Comparison of ENCODE assay signal across 8 cellular contexts in the genomic region with DNA sequence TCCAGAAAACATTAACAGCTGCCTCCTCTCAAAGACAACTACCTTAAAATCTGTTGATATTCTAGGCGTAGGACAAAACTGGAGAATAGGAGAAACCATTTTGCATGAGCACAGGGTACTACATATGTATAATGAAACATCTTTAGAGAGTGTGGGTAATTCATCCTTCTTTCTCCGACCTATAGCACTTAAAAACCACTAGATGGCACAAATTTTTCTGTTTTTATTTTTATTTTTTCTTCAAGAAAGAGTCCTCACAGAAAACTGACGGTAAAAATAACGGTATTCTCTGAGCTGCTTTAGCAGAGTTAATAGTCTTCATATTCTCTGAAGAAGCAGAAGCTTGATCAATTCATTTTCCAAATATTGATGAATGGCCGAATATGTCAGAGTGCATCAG. TPM values are rescaled to one million over a fixed set of nuclear protein-coding genes. Genes with fewer than 3 reads are reported as not detected.
DNase-seq lines count a peak whose midpoint lies in the region; ATAC-seq and TF ChIP-seq lines count a peak whose summit lies in the region.

No MANE protein-coding gene starts in this region.

- CTCF ChIA-PET in AG04450 (lab: Charles Lee) = interaction anchor here (0.6 to 3.5 kb wide), 10 partner anchors 12 to 1334 kb away, joined by 3 to 55 read pairs (median 4); no protein-coding TSS in a partner anchor

- peak; percentile 73 for ATAC-seq in GM18909 (IDR thresholded peaks at IDR 0.05; ENCODE audit: poor library complexity, unreplicated experiment)
- ATAC-seq in esophagus mucosa = no peak
- ATAC-seq in HG03025 (IDR thresholded peaks at IDR 0.05; ENCODE audit: low FRiP score, unreplicated experiment) = no peak

- no peak overlapping the region for H3K27ac ChIP-seq in AG04450 (ENCODE audit: low read depth, low read length)

- POLR2A ChIA-PET in AG04450 (lab: Yijun Ruan, JAX) = interaction anchor here (1.2 kb wide), 1 partner anchor 1218 kb away, joined by 3 read pairs; no protein-coding TSS in a partner anchor

- TF ChIP-seq POLR2A in NB4 (IDR thresholded peaks at IDR 0.05; ENCODE audit: extremely low read depth, insufficient read length) = no peak

- H3K9me3 ChIP-seq in AG04450 (ENCODE audit: control insufficient read depth, insufficient read depth, low read length) = no peaks in the 10 kb centered on the region; the same call in 1 of the 2 replicates

- TF ChIP-seq CTCF in AG04450 (IDR thresholded peaks at IDR 0.05; ENCODE audit: low read depth, low read length) (peak; percentile 32), NB4 (IDR thresholded peaks at IDR 0.05; ENCODE audit: low read depth, low read length) (peak; percentile 4), epithelial cell of esophagus (IDR thresholded peaks at IDR 0.05; ENCODE audit: insufficient read depth, low read depth, low read length, missing control alignments) (no peak)

- DNase-seq in AG04450 (ENCODE audit: low read depth, low spot score) (no peak), NB4 (ENCODE audit: low read depth) (peak; percentile 3), epithelial cell of esophagus (ENCODE audit: low read depth) (peak; percentile 2), A172 (ENCODE audit: low spot score) (no peak)
- no peak for DNase-seq in activated CD8-positive, alpha-beta memory T cell treated with anti-CD3 and anti-CD28 coated beads, Interleukin-2, amount 50 U/mL, for 48 hours

- no peaks in the 10 kb centered on the region for H3K27me3 ChIP-seq in AG04450 (ENCODE audit: control insufficient read depth, insufficient read depth, low read length)

- H3K4me3 ChIP-seq in AG04450 (ENCODE audit: low read depth, low read length) = no peak overlapping the region
- no peak overlapping the region for H3K4me3 ChIP-seq in NB4 (ENCODE audit: low read depth, low read length)
- H3K4me3 ChIP-seq in epithelial cell of esophagus (ENCODE audit: low read length) = no peak overlapping the region

RNA-seq across cellular contexts. Expression of a gene that starts 14.6 kb away (rescaled TPM):
- not detected in 2 replicates for polyA plus RNA-seq in AG04450 (2011; rRNA removed)
- polyA minus RNA-seq in AG04450 (2011; rRNA and poly(A)+ RNA removed) = not detected in 2 replicates
- total RNA-seq in A172 (2014; rRNA removed; shearing (Covaris generic)) = not detected in 2 replicates
- total RNA-seq in esophagus mucosa = not detected

Comparison
In these comparisons a context has a peak if more than half of its experiments do, and no peak if none do; other contexts are left out.
1. DNase-seq: peak in NB4 (single experiment) and epithelial cell of esophagus (single experiment); none in AG04450 (single experiment), activated CD8-positive, alpha-beta memory T cell treated with anti-CD3 and anti-CD28 coated beads, Interleukin-2, amount 50 U/mL, for 48 hours (single experiment) and A172 (single experiment).